ENCODE assay signal across 11 cellular contexts in the genomic region with DNA sequence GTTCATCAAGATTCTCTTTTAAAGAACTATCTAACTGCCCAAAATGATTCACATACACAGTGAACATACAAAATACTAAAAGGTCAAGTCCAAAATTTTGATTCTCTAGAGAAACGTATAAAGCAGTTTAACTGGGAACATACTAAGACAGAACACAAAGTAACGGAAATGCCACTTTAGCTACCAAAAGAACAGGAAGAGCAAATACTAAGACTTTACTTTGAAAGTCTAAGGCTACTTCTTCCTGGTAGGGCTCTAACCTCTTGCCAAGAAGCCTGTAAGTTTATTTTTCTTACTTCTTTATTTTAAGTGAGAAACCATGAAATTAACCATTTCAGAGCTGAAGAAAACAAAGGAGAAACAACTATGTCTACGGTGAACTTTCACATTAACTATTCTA. TPM values are rescaled to one million over a fixed set of nuclear protein-coding genes. Genes with fewer than 3 reads are reported as not detected.
DNase-seq lines count a peak whose midpoint lies in the region; ATAC-seq and TF ChIP-seq lines count a peak whose summit lies in the region.
"Had no signal": no experiment of that assay in that cellular context is flagged by ENCODE, and none has a peak within 500 bp of the region (broad histone marks: within the 10 kb centered on the region; RNA-seq: fewer than 3 reads in every experiment).

No MANE protein-coding gene starts in this region.

- WGBS in prostate gland: 22% methylated on average over 3 of the region's 3 CpGs

- POLR2A ChIA-PET in CD8-positive, alpha-beta T cell (lab: Charles Lee): interaction anchor here (1.0 to 1.6 kb wide), 2 partner anchors 13 to 121 kb away, joined by 3 to 4 read pairs; no protein-coding TSS in a partner anchor

- no peaks in the 10 kb centered on the region for H3K9me3 ChIP-seq in CD8-positive, alpha-beta T cell (ENCODE audit: low read length)
- H3K9me3 ChIP-seq in Peyer's patch (no peaks in the 10 kb centered on the region), prostate gland (no peaks in the 10 kb centered on the region)

- H3K27ac ChIP-seq in CD8-positive, alpha-beta T cell (ENCODE audit: low read depth, low read length): peak overlapping the region; percentile 11
- peak overlapping the region; percentile 6 to 55 (median 32) for H3K27ac ChIP-seq in Peyer's patch
- peak overlapping the region; percentile 19 to 95 for H3K27ac ChIP-seq in prostate gland
- H3K27ac ChIP-seq: hepatocyte had no signal

- H3K4me3 ChIP-seq in CD8-positive, alpha-beta T cell (ENCODE audit: low read depth, low read length): no peak overlapping the region
- H3K4me3 ChIP-seq in Peyer's patch (no peak overlapping the region), prostate gland (no peak overlapping the region)
- H3K4me3 ChIP-seq: hepatocyte had no signal

- DNase-seq in CD8-positive, alpha-beta T cell: no peak
- DNase-seq in Peyer's patch (no peak), endothelial cell (ENCODE audit: low spot score) (no peak), prostate gland (ENCODE audit: low spot score) (no peak), cerebellum (ENCODE audit: low spot score) (no peak)
- no peak for DNase-seq in activated effector memory CD4-positive, alpha-beta T cell treated with anti-CD3 and anti-CD28 coated beads, Interleukin-2, amount 50 U/mL, for 16 hours
- DNase-seq: GF-D8, posterior cingulate gyrus had no signal

- intact Hi-C loops in CD8-positive, alpha-beta T cell (cut with DNase I, micrococcal nuclease): loop anchor here in 1 of 2 experiments (10.0 kb wide), 1 partner anchor 972 kb away; the partner anchor contains the start of gene TMEM135
- intact Hi-C loops in prostate gland (cut with DNase I): loop anchor here (10.0 kb wide), 1 partner anchor 118 kb away; no protein-coding TSS in a partner anchor

- H3K36me3 Mint-ChIP-seq in CD8-positive, alpha-beta T cell: peaks cover 19% of the 10 kb centered on the region
- H3K36me3 Mint-ChIP-seq in endothelial cell (ENCODE audit: low read depth, unreplicated experiment): peaks cover 1% of the 10 kb centered on the region

- no peak for TF ChIP-seq CTCF in CD8-positive, alpha-beta T cell (IDR thresholded peaks at IDR 0.05)
- TF ChIP-seq CTCF in Peyer's patch (IDR thresholded peaks at IDR 0.05): no peak
- TF ChIP-seq CTCF in endothelial cell (IDR thresholded peaks at IDR 0.05; ENCODE audit: unreplicated experiment): no peak
- TF ChIP-seq CTCF in prostate gland (IDR thresholded peaks at IDR 0.05): no peak

- TF ChIP-seq POLR2A in Peyer's patch (IDR thresholded peaks at IDR 0.05): no peak
- no peak for TF ChIP-seq POLR2A in prostate gland (IDR thresholded peaks at IDR 0.05)

- peaks cover 83% of the 10 kb centered on the region for H3K4me1 Mint-ChIP-seq in CD8-positive, alpha-beta T cell (ENCODE audit: low read depth)
- peaks cover 49% of the 10 kb centered on the region for H3K4me1 Mint-ChIP-seq in endothelial cell (ENCODE audit: unreplicated experiment)

- CTCF ChIA-PET in CD8-positive, alpha-beta T cell (lab: Charles Lee): interaction anchor here (2.0 kb wide), 1 partner anchor 21 kb away, joined by 9 read pairs; no protein-coding TSS in a partner anchor

- no peaks in the 10 kb centered on the region for H3K27me3 Mint-ChIP-seq in CD8-positive, alpha-beta T cell (ENCODE audit: low read depth)
- peaks cover 3% of the 10 kb centered on the region for H3K27me3 Mint-ChIP-seq in endothelial cell (ENCODE audit: unreplicated experiment)

- peak overlapping the region; percentile 68 for H3K4me3 Mint-ChIP-seq in CD8-positive, alpha-beta T cell
- H3K4me3 Mint-ChIP-seq in endothelial cell (ENCODE audit: unreplicated experiment): no peak overlapping the region

- H3K36me3 ChIP-seq in CD8-positive, alpha-beta T cell (ENCODE audit: insufficient read depth, low read length): no peaks in the 10 kb centered on the region
- H3K36me3 ChIP-seq in Peyer's patch: no peaks in the 10 kb centered on the region
- no peaks in the 10 kb centered on the region for H3K36me3 ChIP-seq in prostate gland

- no peaks in the 10 kb centered on the region for H3K9me3 Mint-ChIP-seq in CD8-positive, alpha-beta T cell
- no peaks in the 10 kb centered on the region for H3K9me3 Mint-ChIP-seq in endothelial cell (ENCODE audit: unreplicated experiment)

- ATAC-seq in CD8-positive, alpha-beta T cell: peak; percentile 43
- ATAC-seq in GM19023 (IDR thresholded peaks at IDR 0.05; ENCODE audit: unreplicated experiment): no peak
- no peak for ATAC-seq in HG03342 (IDR thresholded peaks at IDR 0.05; ENCODE audit: unreplicated experiment)

- peak overlapping the region; percentile 82 for H3K27ac Mint-ChIP-seq in CD8-positive, alpha-beta T cell
- peak overlapping the region; percentile 65 for H3K27ac Mint-ChIP-seq in endothelial cell (ENCODE audit: unreplicated experiment)

- H3K27me3 ChIP-seq in CD8-positive, alpha-beta T cell (ENCODE audit: insufficient read depth, low read length): no peaks in the 10 kb centered on the region
- H3K27me3 ChIP-seq in Peyer's patch (no peaks in the 10 kb centered on the region), prostate gland (replicated peaks; ENCODE audit: insufficient read depth) (no peaks in the 10 kb centered on the region)
- H3K27me3 ChIP-seq: hepatocyte had no signal

- H3K4me1 ChIP-seq in CD8-positive, alpha-beta T cell (ENCODE audit: insufficient read depth, low read length): peaks cover 74% of the 10 kb centered on the region
- H3K4me1 ChIP-seq in Peyer's patch: peaks cover 0 to 48% (median 11%) of the 10 kb centered on the region in 4 donors
- H3K4me1 ChIP-seq in prostate gland (replicated peaks): peaks cover 4% of the 10 kb centered on the region

RNA-seq across cellular contexts. Expression of gene PICALM, which starts 6.2 kb away (rescaled TPM):
- 10 to 100 TPM; 79.8 to 80.0 TPM for total RNA-seq in CD8-positive, alpha-beta T cell
- total RNA-seq in Peyer's patch (100 to 1,000 TPM; 201 to 292 (median 237) TPM), endothelial cell (ENCODE audit: unreplicated experiment) (125 TPM), prostate gland (100 to 1,000 TPM; 144 to 206 TPM), cerebellum (440 TPM)
